8 cellular contexts compared by ENCODE assay signal in the genomic region with DNA sequence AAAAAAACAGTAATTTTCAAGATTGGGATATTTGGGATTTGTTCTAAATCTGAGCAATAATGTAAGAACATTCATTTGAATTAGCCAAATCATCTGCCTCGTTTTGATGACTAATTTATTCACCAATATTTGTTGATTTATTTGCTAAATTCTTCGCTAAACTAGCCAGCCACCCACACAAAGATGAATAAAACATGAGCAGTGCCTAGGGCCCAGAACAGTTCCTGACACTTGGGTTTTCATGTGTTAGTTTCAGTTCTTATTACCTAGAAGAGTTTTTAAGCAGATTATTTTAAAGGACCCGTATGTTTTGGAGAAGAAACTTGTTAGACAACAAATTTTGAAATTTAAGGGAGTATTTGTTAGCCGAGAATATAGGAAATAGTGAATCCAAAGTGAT. TPM values are rescaled to one million over a fixed set of nuclear protein-coding genes. Genes with fewer than 3 reads are reported as not detected.
DNase-seq lines count a peak whose midpoint lies in the region; ATAC-seq and TF ChIP-seq lines count a peak whose summit lies in the region.

No MANE protein-coding gene starts in this region.

- CTCF ChIA-PET in Panc1 (lab: Charles Lee): interaction anchor here (0.6 kb wide), 1 partner anchor 929 kb away, joined by 4 read pairs; no protein-coding TSS in a partner anchor

- peaks cover 48% of the 10 kb centered on the region for H3K4me1 Mint-ChIP-seq in activated T-cell treated with anti-CD3 and anti-CD28 coated beads, Interleukin-2, amount 50 U/mL, for 24 hours (ENCODE audit: low read depth)
- peaks cover 50 to 51% of the 10 kb centered on the region in 2 donors for H3K4me1 Mint-ChIP-seq in natural killer cell

- H3K36me3 ChIP-seq in Panc1 (ENCODE audit: control insufficient read depth, insufficient read depth, low read length): peaks cover 3% of the 10 kb centered on the region; the same call in 1 of the 2 replicates

- peak overlapping the region; percentile 97 for H3K27ac ChIP-seq in Panc1 (ENCODE audit: low read length)
- H3K27ac ChIP-seq in dorsolateral prefrontal cortex: peak overlapping the region in 57 of 59 donors; percentile 10 to 100 (median 99)

- H3K36me3 Mint-ChIP-seq in activated T-cell treated with anti-CD3 and anti-CD28 coated beads, Interleukin-2, amount 50 U/mL, for 24 hours (ENCODE audit: low read depth): peaks cover 46% of the 10 kb centered on the region
- H3K36me3 Mint-ChIP-seq in natural killer cell: no peaks in the 10 kb centered on the region

- no peak for DNase-seq in activated T-cell treated with anti-CD3 and anti-CD28 coated beads, Interleukin-2, amount 50 U/mL, for 24 hours
- no peak for DNase-seq in activated T-cell treated with anti-CD3 and anti-CD28 coated beads, Interleukin-2, amount 50 U/mL, for 1 hour
- DNase-seq in Panc1 (ENCODE audit: low read depth, low spot score): no peak
- DNase-seq in dorsolateral prefrontal cortex: no peak
- no peak for DNase-seq in natural killer cell
- DNase-seq in NCI-H774 (lab: John Stamatoyannopoulos, UW): no peak
- DNase-seq in sciatic nerve (ENCODE audit: low spot score): no peak

- BruUV-seq in Panc1 (replicated peaks; lab: Mats Ljungman, UMichigan): no TSS peak

- no peaks in the 10 kb centered on the region for H3K9me3 Mint-ChIP-seq in activated T-cell treated with anti-CD3 and anti-CD28 coated beads, Interleukin-2, amount 50 U/mL, for 24 hours
- no peaks in the 10 kb centered on the region for H3K9me3 Mint-ChIP-seq in natural killer cell

- H3K27me3 Mint-ChIP-seq in activated T-cell treated with anti-CD3 and anti-CD28 coated beads, Interleukin-2, amount 50 U/mL, for 24 hours: peaks cover 5% of the 10 kb centered on the region
- peaks cover 2 to 12% of the 10 kb centered on the region in 2 donors for H3K27me3 Mint-ChIP-seq in natural killer cell (ENCODE audit: low read depth in 2 of 2)

- H3K4me3 ChIP-seq in Panc1 (ENCODE audit: low read depth in 2 of 2, low read length in 2 of 2): peak overlapping the region; percentile 92 to 98
- H3K4me3 ChIP-seq in dorsolateral prefrontal cortex: peak overlapping the region; percentile 66 to 99 (median 91)

- peaks cover 13% of the 10 kb centered on the region; the same call in 1 of the 2 replicates for H3K4me1 ChIP-seq in Panc1 (ENCODE audit: control insufficient read depth, insufficient read depth, low read length)

- H3K9me3 ChIP-seq in Panc1 (ENCODE audit: control insufficient read depth, insufficient read depth, low read depth, low read length): no peaks in the 10 kb centered on the region

- intact Hi-C loops in Panc1 (cut with micrococcal nuclease; ENCODE audit: unreplicated experiment): loop anchor here (5.0 kb wide), 1 partner anchor 84 kb away; a partner anchor contains a TSS
- intact Hi-C loops in dorsolateral prefrontal cortex (cut with DNase I): loop anchor here in 1 of 2 donors (5.0 kb wide), 1 partner anchor 969 kb away; a partner anchor contains a TSS
- intact Hi-C loops in natural killer cell (cut with micrococcal nuclease): no loop called here
- intact Hi-C loops in sciatic nerve (cut with DNase I): loop anchor here (10.0 kb wide), 1 partner anchor 82 kb away; a partner anchor contains a TSS

- POLR2A ChIA-PET in Panc1 (lab: Charles Lee): no interaction called here

- ATAC-seq in HG02642 (IDR thresholded peaks at IDR 0.05; ENCODE audit: poor library complexity, unreplicated experiment) (peak; percentile 25), Panc1 (no peak), natural killer cell (peak; percentile 39 to 52 (median 42)), sciatic nerve (no peak)

- in situ Hi-C loops in Panc1 (cut with HindIII; ENCODE audit: low pct_unique_long_range_greater_than_20kb, low sequenced_read_pairs): no loop called here

- peak overlapping the region; percentile 92 for H3K4me3 Mint-ChIP-seq in activated T-cell treated with anti-CD3 and anti-CD28 coated beads, Interleukin-2, amount 50 U/mL, for 24 hours
- peak overlapping the region; percentile 97 for H3K4me3 Mint-ChIP-seq in natural killer cell

- H3K27ac Mint-ChIP-seq in activated T-cell treated with anti-CD3 and anti-CD28 coated beads, Interleukin-2, amount 50 U/mL, for 24 hours: peak overlapping the region; percentile 99
- peak overlapping the region; percentile 94 to 95 for H3K27ac Mint-ChIP-seq in natural killer cell

- H3K27me3 ChIP-seq in Panc1 (ENCODE audit: control insufficient read depth, insufficient read depth, low read length): no peaks in the 10 kb centered on the region
- no peaks in the 10 kb centered on the region for H3K27me3 ChIP-seq in dorsolateral prefrontal cortex

- no peak for TF ChIP-seq CTCF in Panc1 (IDR thresholded peaks at IDR 0.05)
- no peak for TF ChIP-seq CTCF in dorsolateral prefrontal cortex (IDR thresholded peaks at IDR 0.05 in 54 of 56, conservative IDR thresholded peaks at IDR 0.05 in 2 of 56; ENCODE audit: low read depth in 1 of 56, partially characterized antibody in 56 of 56)
- no peak for TF ChIP-seq CTCF in natural killer cell (IDR thresholded peaks at IDR 0.05)

RNA-seq across cellular contexts. Expression of a gene that starts 1.5 kb away (rescaled TPM):
- total RNA-seq in Panc1 (2021; ENCODE audit: unreplicated experiment) (43.1 TPM), dorsolateral prefrontal cortex (100 to 1,000 TPM in 81 of 120 experiments, 10 to 100 TPM in 39; 57.3 to 161 (median 106) TPM), natural killer cell (100 to 1,000 TPM in 1 of 3 donors, 10 to 100 TPM in 2; 77.6 to 101 (median 85.2) TPM), sciatic nerve (69.6 TPM)
- polyA plus RNA-seq in Panc1 (2012; ENCODE audit: insufficient read length): 9.6 TPM

Comparison
In these comparisons a context has a peak if more than half of its experiments do, and no peak if none do; other contexts are left out.
1. ATAC-seq: peak in HG02642 (single experiment) and natural killer cell (3 of 3); none in Panc1 (single experiment) and sciatic nerve (single experiment).